ENCODE assay signal across 19 cellular contexts in the genomic region with DNA sequence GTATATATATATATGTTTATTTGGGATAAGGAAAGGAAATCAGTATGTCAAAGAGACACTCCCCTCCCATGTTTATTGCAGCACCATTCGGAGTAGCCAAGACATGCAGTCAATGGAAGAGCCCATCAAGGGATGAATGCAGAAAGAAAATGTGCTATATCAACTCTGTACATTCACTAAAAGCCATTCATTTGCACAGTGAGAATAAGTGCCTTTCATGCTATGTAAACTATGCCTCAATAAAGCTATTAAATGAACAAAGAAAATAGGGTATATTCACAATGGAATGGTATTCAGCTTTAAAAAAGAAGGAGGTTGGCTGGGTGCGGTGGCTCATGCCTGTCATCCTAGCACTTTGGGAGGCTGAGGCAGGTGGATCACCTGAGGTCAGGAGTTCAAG. TPM values are rescaled to one million over a fixed set of nuclear protein-coding genes. Genes with fewer than 3 reads are reported as not detected.
"Had no signal": no experiment of that assay in that cellular context is flagged by ENCODE, and none has a peak within 500 bp of the region (broad histone marks: within the 10 kb centered on the region; RNA-seq: fewer than 3 reads in every experiment).

No MANE protein-coding gene starts in this region.

- DNase-seq: activated CD4-positive, alpha-beta T cell treated with anti-CD3 and anti-CD28 coated beads, Interleukin-2, amount 10 ng/mL, durations not matched to agents 7 days and 5 days; activated effector memory CD4-positive, alpha-beta T cell treated with anti-CD3 and anti-CD28 coated beads, Interleukin-2, amount 50 U/mL, for 16 hours; aorta; islet precursor cell; natural killer cell; stimulated activated CD4-positive, alpha-beta T cell treated with anti-CD3 and anti-CD28 coated beads, Interleukin-12 subunit alpha, Interleukin-12 subunit beta, amount 100 ng/mL, for 4 hours; stimulated activated CD4-positive, alpha-beta T cell treated with anti-CD3 and anti-CD28 coated beads, Interleukin-2, amount 100 ng/mL, for 24 hours; thyroid gland had no signal

- H3K4me3 Mint-ChIP-seq: WTC11 had no signal

- H3K27me3 Mint-ChIP-seq: activated CD4-positive, alpha-beta T cell treated with anti-CD3 and anti-CD28 coated beads, Interleukin-2, amount 10 ng/mL, durations not matched to agents 7 days and 5 days; dendritic cell treated with granulocyte-macrophage colony-stimulating factor and Interleukin-4, amounts not matched to agents 40 ng/mL and 50 ng/mL, for 4 days had no signal

- ATAC-seq: gastroesophageal sphincter, left lobe of liver, natural killer cell, WTC11 had no signal

- H3K27ac ChIP-seq: neutrophil, parathyroid adenoma, thyroid gland had no signal

- H3K36me3 Mint-ChIP-seq: natural killer cell, WTC11 had no signal

- H3K9me3 Mint-ChIP-seq: activated CD4-positive, alpha-beta T cell treated with anti-CD3 and anti-CD28 coated beads, Interleukin-2, amount 10 ng/mL, durations not matched to agents 7 days and 5 days; dendritic cell treated with granulocyte-macrophage colony-stimulating factor and Interleukin-4, amounts not matched to agents 40 ng/mL and 50 ng/mL, for 4 days; natural killer cell; WTC11 had no signal

- H3K36me3 ChIP-seq: neutrophil had no signal

- H3K9me3 ChIP-seq: gastroesophageal sphincter, neutrophil, sigmoid colon, thyroid gland had no signal

RNA-seq across cellular contexts. Expression of a gene that starts 40.4 kb away (rescaled TPM):
- total RNA-seq: activated CD4-positive, alpha-beta T cell treated with anti-CD3 and anti-CD28 coated beads, Interleukin-2, amount 10 ng/mL, durations not matched to agents 7 days and 5 days; activated CD8-positive, alpha-beta memory T cell treated with anti-CD3 and anti-CD28 coated beads for 36 hours; cerebellum; epithelial cell of proximal tubule; left lobe of liver; T-helper 2 cell treated with Interferon-gamma antibody and Interleukin-4, amounts not matched to agents 100 ng/mL and 5 ng/mL, for 36 hours had no signal
